ENCODE assay signal across 7 cellular contexts in the genomic region with DNA sequence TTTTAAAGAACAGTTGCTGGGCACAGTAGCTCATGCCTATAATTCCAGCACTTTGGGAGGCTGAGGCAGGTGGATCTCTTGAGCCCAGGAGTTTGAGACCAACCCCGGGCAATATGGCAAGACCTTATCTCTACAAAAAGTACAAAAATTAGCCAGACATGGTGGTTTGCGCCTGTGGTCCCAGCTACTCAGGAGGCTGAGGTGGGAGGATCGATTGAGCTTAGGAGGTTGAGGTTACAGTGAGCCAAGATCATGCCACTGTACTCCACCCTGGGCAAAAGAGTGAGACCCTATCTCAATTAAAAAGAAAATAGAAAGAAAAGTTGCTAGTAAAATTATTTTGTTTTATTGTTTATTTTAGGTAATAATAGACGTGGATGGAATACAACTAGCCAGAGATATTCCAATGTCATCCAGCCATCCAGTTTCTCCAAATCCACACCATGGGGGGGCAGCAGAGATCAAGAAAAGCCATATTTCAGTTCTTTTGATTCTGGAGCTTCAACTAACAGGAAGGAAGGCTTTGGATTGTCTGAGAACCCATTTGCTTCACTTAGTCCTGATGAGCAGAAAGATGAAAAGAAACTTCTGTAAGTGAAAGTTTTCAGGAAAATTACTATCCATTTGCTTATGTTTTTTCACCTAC. TPM values are rescaled to one million over a fixed set of nuclear protein-coding genes. Genes with fewer than 3 reads are reported as not detected.
DNase-seq lines count a peak whose midpoint lies in the region; ATAC-seq and TF ChIP-seq lines count a peak whose summit lies in the region.

No MANE protein-coding gene starts in this region.

- H3K36me3 ChIP-seq in smooth muscle cell (ENCODE audit: low read depth): peaks cover 19% of the 10 kb centered on the region
- peaks cover 0 to 33% (median 8%) of the 10 kb centered on the region in 3 experiments for H3K36me3 ChIP-seq in naive thymus-derived CD4-positive, alpha-beta T cell (ENCODE audit: control insufficient read depth in 2 of 3, insufficient read depth in 3 of 3, low read length in 3 of 3)

- peaks cover 0 to 15% (median 3%) of the 10 kb centered on the region in 5 donors for H3K36me3 Mint-ChIP-seq in naive thymus-derived CD4-positive, alpha-beta T cell

- DNase-seq in DMS53 (lab: John Stamatoyannopoulos, UW) (peak; percentile 72), HS-5 (ENCODE audit: low read depth) (peak; percentile 40), SHP77 treated with DMSO at 0.1 percent for 48 hours (lab: John Stamatoyannopoulos, UW) (peak; percentile 23), fibroblast of mammary gland (ENCODE audit: low read depth) (peak; percentile 68), smooth muscle cell (lab: John Stamatoyannopoulos, UW; ENCODE audit: unreplicated experiment) (no peak)
- DNase-seq in naive thymus-derived CD4-positive, alpha-beta T cell: no peak

- H3K4me3 ChIP-seq in fibroblast of mammary gland (ENCODE audit: control insufficient read depth, low read depth, low read length): no peak overlapping the region
- H3K4me3 ChIP-seq in smooth muscle cell: peak overlapping the region; percentile 1
- no peak overlapping the region for H3K4me3 ChIP-seq in naive thymus-derived CD4-positive, alpha-beta T cell (ENCODE audit: low read length)

- intact Hi-C loops in naive thymus-derived CD4-positive, alpha-beta T cell (cut with micrococcal nuclease): loop anchor here (1.0 to 10.0 kb wide), 7 partner anchors 75 to 1758 kb away; a partner anchor contains a TSS

- no peaks in the 10 kb centered on the region for H3F3A ChIP-seq in smooth muscle cell (ENCODE audit: low read depth)

- WGBS in smooth muscle cell (ENCODE audit: low lambda C conversion rate): 91% methylated on average over 4 of the region's 4 CpGs

- H3K27me3 ChIP-seq in smooth muscle cell (ENCODE audit: low read depth): no peaks in the 10 kb centered on the region
- H3K27me3 ChIP-seq in naive thymus-derived CD4-positive, alpha-beta T cell (ENCODE audit: control insufficient read depth in 2 of 2, insufficient read depth in 2 of 2, low read length in 2 of 2): no peaks in the 10 kb centered on the region

- H3K4me3 Mint-ChIP-seq in naive thymus-derived CD4-positive, alpha-beta T cell: peak overlapping the region in 2 of 10 donors; percentile 2 to 35

- peaks cover 11% of the 10 kb centered on the region for H4K20me1 ChIP-seq in smooth muscle cell (ENCODE audit: low read depth)

- peak overlapping the region in 4 of 9 donors; percentile 26 to 52 (median 42) for H3K27ac Mint-ChIP-seq in naive thymus-derived CD4-positive, alpha-beta T cell

- H3K4me1 Mint-ChIP-seq in naive thymus-derived CD4-positive, alpha-beta T cell: peaks cover 20 to 54% (median 43%) of the 10 kb centered on the region in 7 donors

- H3K79me2 ChIP-seq in smooth muscle cell (ENCODE audit: low read depth): peaks cover 65% of the 10 kb centered on the region

- H3K27me3 Mint-ChIP-seq in naive thymus-derived CD4-positive, alpha-beta T cell: peaks cover 0 to 7% (median 0%) of the 10 kb centered on the region in 5 donors

- H3K9me3 ChIP-seq in smooth muscle cell (replicated peaks; ENCODE audit: low read depth): no peaks in the 10 kb centered on the region
- H3K9me3 ChIP-seq in naive thymus-derived CD4-positive, alpha-beta T cell (ENCODE audit: control insufficient read depth in 2 of 3, low read length in 3 of 3): no peaks in the 10 kb centered on the region

- H2AFZ ChIP-seq in smooth muscle cell (ENCODE audit: low read depth): no peak overlapping the region

- POLR2A ChIA-PET in naive thymus-derived CD4-positive, alpha-beta T cell (lab: Charles Lee): no interaction called here

- H3K27ac ChIP-seq in smooth muscle cell (ENCODE audit: low read depth): no peak overlapping the region
- H3K27ac ChIP-seq in naive thymus-derived CD4-positive, alpha-beta T cell (ENCODE audit: low read depth, low read length): no peak overlapping the region

- peaks cover 0 to 4% (median 0%) of the 10 kb centered on the region in 11 donors for H3K9me3 Mint-ChIP-seq in naive thymus-derived CD4-positive, alpha-beta T cell

- TF ChIP-seq CTCF in fibroblast of mammary gland (conservative IDR thresholded peaks at IDR 0.05; ENCODE audit: control insufficient read depth, insufficient read depth, low read depth, low read length) (peak; percentile 65), smooth muscle cell (IDR thresholded peaks at IDR 0.05; ENCODE audit: borderline replicate concordance, insufficient read depth, poor library complexity, severe bottlenecking) (peak; percentile 43)

- no peak for ATAC-seq in naive thymus-derived CD4-positive, alpha-beta T cell
- no peak for ATAC-seq in HG03135 (IDR thresholded peaks at IDR 0.05; ENCODE audit: unreplicated experiment)

- no peak overlapping the region for H3K9ac ChIP-seq in smooth muscle cell (ENCODE audit: low read depth)

- CTCF ChIA-PET in naive thymus-derived CD4-positive, alpha-beta T cell (lab: Charles Lee): interaction anchor here (1.3 kb wide), 1 partner anchor 88 kb away, joined by 5 read pairs; no protein-coding TSS in a partner anchor

- peaks cover 18% of the 10 kb centered on the region for H3K4me1 ChIP-seq in smooth muscle cell (ENCODE audit: low read depth)
- H3K4me1 ChIP-seq in naive thymus-derived CD4-positive, alpha-beta T cell (ENCODE audit: control insufficient read depth in 2 of 2, insufficient read depth in 2 of 2, low read length in 2 of 2): peaks cover 16 to 17% of the 10 kb centered on the region in 2 donors

- H3K4me2 ChIP-seq in smooth muscle cell: no peak overlapping the region

RNA-seq across cellular contexts. Expression of a gene that starts 3.0 kb away (rescaled TPM):
- 18.1 and 19.7 TPM in 2 replicates for total RNA-seq in smooth muscle cell
- polyA plus RNA-seq in smooth muscle cell: 15.7 and 16.4 TPM in 2 replicates
- 10 to 100 TPM; 19.8 to 37.7 (median 27.5) TPM for total RNA-seq in naive thymus-derived CD4-positive, alpha-beta T cell
- 10 to 100 TPM; 21.3 to 49.1 TPM for polyA plus RNA-seq in naive thymus-derived CD4-positive, alpha-beta T cell

Comparison
In these comparisons a context has a peak if more than half of its experiments do, and no peak if none do; other contexts are left out.
1. DNase-seq: peak in DMS53 (single experiment), HS-5 (single experiment), SHP77 treated with DMSO at 0.1 percent for 48 hours (single experiment) and fibroblast of mammary gland (single experiment); none in smooth muscle cell (single experiment) and naive thymus-derived CD4-positive, alpha-beta T cell (0 of 9).